ENCODE assay signal across 12 cellular contexts in the genomic region with DNA sequence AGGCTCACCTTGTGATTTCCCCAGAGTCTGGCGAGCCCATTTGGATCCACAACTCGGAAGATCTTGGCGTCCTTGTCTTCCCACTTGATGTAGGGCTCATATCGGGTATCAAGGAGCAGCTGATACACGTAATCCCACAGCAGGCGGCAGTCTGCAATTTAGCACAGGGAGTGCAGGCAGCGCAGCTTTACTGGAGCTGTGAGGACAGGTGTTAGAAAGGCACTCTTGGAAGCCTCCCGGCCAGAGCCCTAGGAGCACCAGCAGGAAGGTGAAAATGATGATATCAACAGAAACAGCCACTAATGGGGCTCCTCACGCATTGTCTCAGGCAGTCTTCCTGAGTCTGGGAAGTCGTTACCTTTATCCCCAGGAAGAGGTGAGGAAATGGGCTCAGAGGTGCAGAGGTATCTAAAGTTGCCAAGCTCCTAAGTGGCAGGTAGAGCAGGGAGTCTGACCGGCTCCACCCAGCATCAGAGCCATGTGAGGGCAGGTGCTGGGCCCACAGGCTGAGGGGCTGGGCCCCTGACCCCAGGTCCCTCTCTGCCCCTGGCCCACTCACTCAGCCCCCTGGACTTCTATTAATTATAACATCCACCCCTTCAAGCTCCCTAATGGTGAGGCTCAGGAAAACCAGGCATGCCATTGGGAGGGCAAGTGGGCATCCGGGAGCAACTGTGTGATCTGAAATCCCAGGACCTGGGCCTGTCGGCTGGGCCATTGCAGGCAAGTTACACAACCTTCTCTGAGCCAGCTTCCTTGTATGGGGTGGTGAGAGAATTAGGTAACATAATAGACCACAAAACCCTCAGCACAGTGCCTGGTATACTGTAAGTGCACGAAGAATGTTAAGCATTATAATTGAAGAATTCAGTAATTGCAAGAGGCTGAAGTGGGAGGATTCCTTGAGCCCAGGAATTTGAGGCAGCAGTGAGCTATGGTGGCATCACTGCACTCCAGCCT. TPM values are rescaled to one million over a fixed set of nuclear protein-coding genes. Genes with fewer than 3 reads are reported as not detected.
DNase-seq lines count a peak whose midpoint lies in the region; ATAC-seq and TF ChIP-seq lines count a peak whose summit lies in the region.
"Had no signal": no experiment of that assay in that cellular context is flagged by ENCODE, and none has a peak within 500 bp of the region (broad histone marks: within the 10 kb centered on the region; RNA-seq: fewer than 3 reads in every experiment).

No MANE protein-coding gene starts in this region.

- CTCF ChIA-PET in A673 (lab: Charles Lee) = no interaction called here
- CTCF ChIA-PET in activated CD4-positive, alpha-beta T cell treated with anti-CD3 and anti-CD28 coated beads, Interleukin-2, amount 10 ng/mL, durations not matched to agents 7 days and 5 days (lab: Charles Lee) = interaction anchor here (1.3 kb wide), 1 partner anchor 10 kb away, joined by 3 read pairs; no protein-coding TSS in a partner anchor

- no peak overlapping the region for H3K4me3 ChIP-seq in A673 (ENCODE audit: low read depth, low read length, poor library complexity, severe bottlenecking)
- no peak overlapping the region for H3K4me3 ChIP-seq in fibroblast of mammary gland (ENCODE audit: control insufficient read depth, low read depth, low read length)

- peaks cover 22% of the 10 kb centered on the region for H3K36me3 Mint-ChIP-seq in activated CD4-positive, alpha-beta T cell treated with anti-CD3 and anti-CD28 coated beads, Interleukin-2, amount 10 ng/mL, durations not matched to agents 7 days and 5 days (ENCODE audit: low read depth)

- no peak overlapping the region for H3K27ac ChIP-seq in A673 (ENCODE audit: low read depth, low read length, poor library complexity, severe bottlenecking)
- H3K27ac ChIP-seq in caudate nucleus (ENCODE audit: low read depth, low read length) = no peak overlapping the region
- H3K27ac ChIP-seq: KMS-11 had no signal

- TF ChIP-seq CTCF in A673 (conservative IDR thresholded peaks at IDR 0.05; ENCODE audit: low read depth, low read length) (no peak), fibroblast of mammary gland (conservative IDR thresholded peaks at IDR 0.05; ENCODE audit: control insufficient read depth, insufficient read depth, low read depth, low read length) (no peak)

- H3K27ac Mint-ChIP-seq in activated CD4-positive, alpha-beta T cell treated with anti-CD3 and anti-CD28 coated beads, Interleukin-2, amount 10 ng/mL, durations not matched to agents 7 days and 5 days = no peak overlapping the region
- H3K27ac Mint-ChIP-seq: activated B cell treated with CpG ODN at 0.5 μM for 24 hours had no signal

- H3K36me3 ChIP-seq in A673 (ENCODE audit: insufficient read depth, low read length, poor library complexity, severe bottlenecking) = no peaks in the 10 kb centered on the region

- no peaks in the 10 kb centered on the region for H3K4me1 ChIP-seq in A673 (ENCODE audit: insufficient read depth, low read length, poor library complexity, severe bottlenecking)

- H3K27me3 ChIP-seq in A673 (replicated peaks; ENCODE audit: insufficient read depth, low read depth, low read length, poor library complexity) = no peaks in the 10 kb centered on the region

- H3K9me3 Mint-ChIP-seq in activated CD4-positive, alpha-beta T cell treated with anti-CD3 and anti-CD28 coated beads, Interleukin-2, amount 10 ng/mL, durations not matched to agents 7 days and 5 days = no peaks in the 10 kb centered on the region
- H3K9me3 Mint-ChIP-seq: activated B cell treated with CpG ODN at 0.5 μM for 24 hours; central memory CD8-positive, alpha-beta T cell had no signal

- no peaks in the 10 kb centered on the region for H3K27me3 Mint-ChIP-seq in activated CD4-positive, alpha-beta T cell treated with anti-CD3 and anti-CD28 coated beads, Interleukin-2, amount 10 ng/mL, durations not matched to agents 7 days and 5 days
- H3K27me3 Mint-ChIP-seq: central memory CD8-positive, alpha-beta T cell had no signal

- H3K9me3 ChIP-seq in A673 (ENCODE audit: low read depth, low read length, poor library complexity, severe bottlenecking) = no peaks in the 10 kb centered on the region

- no peak for ATAC-seq in HG03139 (IDR thresholded peaks at IDR 0.05; ENCODE audit: unreplicated experiment)
- no peak for ATAC-seq in HG02981 (IDR thresholded peaks at IDR 0.05; ENCODE audit: unreplicated experiment)

- no peaks in the 10 kb centered on the region for H3K4me1 Mint-ChIP-seq in activated CD4-positive, alpha-beta T cell treated with anti-CD3 and anti-CD28 coated beads, Interleukin-2, amount 10 ng/mL, durations not matched to agents 7 days and 5 days
- H3K4me1 Mint-ChIP-seq: central memory CD8-positive, alpha-beta T cell had no signal

- POLR2A ChIA-PET in A673 (lab: Charles Lee; ENCODE audit: low non-redundant PET) = no interaction called here
- POLR2A ChIA-PET in activated CD4-positive, alpha-beta T cell treated with anti-CD3 and anti-CD28 coated beads, Interleukin-2, amount 10 ng/mL, durations not matched to agents 7 days and 5 days (lab: Charles Lee) = interaction anchor here (0.5 kb wide), 1 partner anchor 751 kb away, joined by 3 read pairs; no protein-coding TSS in a partner anchor

- DNase-seq in A673 (ENCODE audit: low spot score) (peak; percentile 24), HT1080 (ENCODE audit: low read depth) (peak; percentile 35), NOMO-1 treated with dmso at 0.1 percent for 144 hours (lab: John Stamatoyannopoulos, UW; ENCODE audit: unreplicated experiment) (peak; percentile 89), fibroblast of mammary gland (ENCODE audit: low read depth) (peak; percentile 71), caudate nucleus (lab: John Stamatoyannopoulos, UW) (no peak)
- DNase-seq in activated CD4-positive, alpha-beta T cell treated with anti-CD3 and anti-CD28 coated beads, Interleukin-2, amount 10 ng/mL, durations not matched to agents 7 days and 5 days = no peak
- DNase-seq: activated B cell treated with CpG ODN at 0.5 μM for 24 hours had no signal

- no TSS peak for BruUV-seq in A673 (replicated peaks; lab: Mats Ljungman, UMichigan)

- H3K4me3 Mint-ChIP-seq in activated CD4-positive, alpha-beta T cell treated with anti-CD3 and anti-CD28 coated beads, Interleukin-2, amount 10 ng/mL, durations not matched to agents 7 days and 5 days = no peak overlapping the region
- H3K4me3 Mint-ChIP-seq: activated B cell treated with CpG ODN at 0.5 μM for 24 hours; central memory CD8-positive, alpha-beta T cell had no signal

- intact Hi-C loops in A673 (cut with micrococcal nuclease; ENCODE audit: unreplicated experiment) = no loop called here

RNA-seq across cellular contexts. Expression of a gene that starts 18.3 kb away (rescaled TPM):
- total RNA-seq in A673 (2021) = 0.33 and 0.58 TPM in 2 replicates
- total RNA-seq in HT1080 (2014; rRNA removed; shearing (Covaris generic)) = not detected in 2 replicates
- not detected in 2 replicates for polyA plus RNA-seq in HT1080 (2015; cell fraction: cytosol; rRNA removed)
- not detected in 2 replicates for polyA plus RNA-seq in HT1080 (2015; cell fraction: nucleus; rRNA removed)
- 10 to 100 TPM; 13.4 to 15.3 TPM for total RNA-seq in activated CD4-positive, alpha-beta T cell treated with anti-CD3 and anti-CD28 coated beads, Interleukin-2, amount 10 ng/mL, durations not matched to agents 7 days and 5 days

RNA-seq across cellular contexts. Expression of a gene that starts 32.5 kb away (rescaled TPM):
- total RNA-seq in A673 (2021) = not detected in 2 replicates
- not detected in 2 replicates for total RNA-seq in HT1080 (2014; rRNA removed; shearing (Covaris generic))
- polyA plus RNA-seq in HT1080 (2015; cell fraction: cytosol; rRNA removed) = not detected in 2 replicates
- polyA plus RNA-seq in HT1080 (2015; cell fraction: nucleus; rRNA removed) = not detected in 2 replicates
- not detected for total RNA-seq in activated CD4-positive, alpha-beta T cell treated with anti-CD3 and anti-CD28 coated beads, Interleukin-2, amount 10 ng/mL, durations not matched to agents 7 days and 5 days
- total RNA-seq: mesenteric fat pad had no signal

Comparison
In these comparisons a context has a peak if more than half of its experiments do, and no peak if none do; other contexts are left out.
1. DNase-seq: peak in A673 (single experiment), HT1080 (single experiment), NOMO-1 treated with dmso at 0.1 percent for 144 hours (single experiment) and fibroblast of mammary gland (single experiment); none in activated CD4-positive, alpha-beta T cell treated with anti-CD3 and anti-CD28 coated beads, Interleukin-2, amount 10 ng/mL, durations not matched to agents 7 days and 5 days (single experiment) and caudate nucleus (0 of 61).